18 cellular contexts compared by ENCODE assay signal in genomic region chr16:11565665-11566064, GRCh38. TPM values are rescaled to one million over a fixed set of nuclear protein-coding genes. Genes with fewer than 3 reads are reported as not detected.
DNase-seq lines count a peak whose midpoint lies in the region; ATAC-seq, FAIRE-seq and TF ChIP-seq lines count a peak whose summit lies in the region.
"Had no signal": no experiment of that assay in that cellular context is flagged by ENCODE, and none has a peak within 500 bp of the region (broad histone marks: within the 10 kb centered on the region; RNA-seq: fewer than 3 reads in every experiment).

No MANE protein-coding gene starts in this region.

- peak overlapping the region; percentile 15 for H3K27ac ChIP-seq in CD4-positive, CD25-positive, alpha-beta regulatory T cell (ENCODE audit: insufficient read depth, low read length, poor library complexity, severe bottlenecking)
- no peak overlapping the region for H3K27ac ChIP-seq in CD8-positive, alpha-beta memory T cell (ENCODE audit: low read depth, low read length)
- no peak overlapping the region for H3K27ac ChIP-seq in GM12878 (ENCODE audit: control insufficient read depth, insufficient read depth)
- H3K27ac ChIP-seq: gastroesophageal sphincter, KMS-11 had no signal

- H3K4me1 Mint-ChIP-seq in CD4-positive, CD25-positive, alpha-beta regulatory T cell: peaks cover 24 to 87% (median 58%) of the 10 kb centered on the region in 4 donors
- H3K4me1 Mint-ChIP-seq in CD8-positive, alpha-beta memory T cell: peaks cover 63 to 91% (median 83%) of the 10 kb centered on the region in 3 donors
- H3K4me1 Mint-ChIP-seq in natural killer cell treated with Interleukin-12 subunit alpha and Interleukin-12 subunit beta and Interleukin-15 and Interleukin-18, amount 100 ng/mL, for 72 hours (ENCODE audit: low read depth in 2 of 2): peaks cover 40 to 62% of the 10 kb centered on the region in 2 donors
- H3K4me1 Mint-ChIP-seq in activated CD4-positive, alpha-beta memory T cell treated with anti-CD3 and anti-CD28 coated beads, Interleukin-2, amount 10 ng/mL, durations not matched to agents 7 days and 5 days: peaks cover 55% of the 10 kb centered on the region

- peaks cover 19% of the 10 kb centered on the region for H3K36me3 ChIP-seq in CD4-positive, CD25-positive, alpha-beta regulatory T cell (ENCODE audit: control insufficient read depth, insufficient read depth, low read length)
- peaks cover 23% of the 10 kb centered on the region for H3K36me3 ChIP-seq in CD8-positive, alpha-beta memory T cell (ENCODE audit: insufficient read depth, low read length)
- H3K36me3 ChIP-seq in GM12878 (ENCODE audit: control insufficient read depth in 2 of 2, insufficient read depth in 2 of 2, low read length in 1 of 2): peaks cover 7 to 25% of the 10 kb centered on the region in 2 experiments
- H3K36me3 ChIP-seq: BE2C, gastroesophageal sphincter had no signal

- no peak for DNase-seq in CD4-positive, CD25-positive, alpha-beta regulatory T cell
- no peak for DNase-seq in CD8-positive, alpha-beta memory T cell
- DNase-seq in GM12878 (ENCODE audit: low read depth, low spot score) (no peak), putamen (ENCODE audit: low spot score) (no peak)
- DNase-seq in natural killer cell treated with Interleukin-12 subunit alpha and Interleukin-12 subunit beta and Interleukin-15 and Interleukin-18, amount 100 ng/mL, for 72 hours (ENCODE audit: low spot score): peak; percentile 31
- no peak for DNase-seq in activated CD4-positive, alpha-beta memory T cell treated with anti-CD3 and anti-CD28 coated beads, Interleukin-2, amount 10 ng/mL, durations not matched to agents 7 days and 5 days
- DNase-seq: activated B cell treated with CpG ODN at 0.5 μM for 24 hours; BE2C; DMS153; left cardiac atrium; NCI-H1048; NCI-H2081 treated with DMSO at 0.1 percent for 48 hours; NCI-H524 treated with DMSO at 0.1 percent for 48 hours; stimulated activated CD4-positive, alpha-beta T cell treated with anti-CD3 and anti-CD28 coated beads, Interleukin-2, amount 100 ng/mL, for 24 hours; SW 1271 had no signal

- SMC1A ChIA-PET in GM12878 (lab: Charles Lee; ENCODE audit: uncharacterized antibody, unreplicated experiment): interaction anchor here (2.1 kb wide), 1 partner anchor 16 kb away, joined by 7 read pairs; no protein-coding TSS in a partner anchor

- BruUV-seq in GM12878 (replicated peaks; lab: Mats Ljungman, UMichigan): no TSS peak

- TF ChIP-seq POLR2A in GM12878 (IDR thresholded peaks at IDR 0.05; ENCODE audit: low read depth, low read length): 0 out of 2 replicates have a peak, but pooled peaks have one; percentile 26

- H3K36me3 Mint-ChIP-seq in CD4-positive, CD25-positive, alpha-beta regulatory T cell: peaks cover 33% of the 10 kb centered on the region
- H3K36me3 Mint-ChIP-seq in CD8-positive, alpha-beta memory T cell: peaks cover 9 to 60% (median 16%) of the 10 kb centered on the region in 3 donors
- H3K36me3 Mint-ChIP-seq in natural killer cell treated with Interleukin-12 subunit alpha and Interleukin-12 subunit beta and Interleukin-15 and Interleukin-18, amount 100 ng/mL, for 72 hours: no peaks in the 10 kb centered on the region
- peaks cover 45% of the 10 kb centered on the region for H3K36me3 Mint-ChIP-seq in activated CD4-positive, alpha-beta memory T cell treated with anti-CD3 and anti-CD28 coated beads, Interleukin-2, amount 10 ng/mL, durations not matched to agents 7 days and 5 days (ENCODE audit: low read depth)

- no peak for FAIRE-seq in GM12878 (lab: Jason Lieb, UNC)

- no peak for TF ChIP-seq RAD21 in GM12878 (IDR thresholded peaks at IDR 0.05; ENCODE audit: insufficient read depth, low read depth, low read length)

- no peak for TF ChIP-seq EP300 in GM12878 (IDR thresholded peaks at IDR 0.05; ENCODE audit: borderline replicate concordance in 1 of 2, control insufficient read depth in 1 of 2, low read depth in 2 of 2, low read length in 2 of 2)

- CTCF ChIA-PET in CD8-positive, alpha-beta memory T cell (lab: Charles Lee): no interaction called here
- CTCF ChIA-PET in GM12878 (lab: Yijun Ruan, JAX): no interaction called here
- CTCF ChIA-PET in activated CD4-positive, alpha-beta memory T cell treated with anti-CD3 and anti-CD28 coated beads, Interleukin-2, amount 10 ng/mL, durations not matched to agents 7 days and 5 days (lab: Charles Lee): no interaction called here

- no peak overlapping the region for H3K4me2 ChIP-seq in GM12878 (ENCODE audit: control insufficient read depth, insufficient read depth)
- H3K4me2 ChIP-seq: KMS-11 had no signal

- peaks cover 43% of the 10 kb centered on the region for H3K4me1 ChIP-seq in CD4-positive, CD25-positive, alpha-beta regulatory T cell (ENCODE audit: control insufficient read depth, insufficient read depth, low read length, poor library complexity, severe bottlenecking)
- peaks cover 66% of the 10 kb centered on the region for H3K4me1 ChIP-seq in CD8-positive, alpha-beta memory T cell (ENCODE audit: insufficient read depth, low read length)
- H3K4me1 ChIP-seq in GM12878 (ENCODE audit: control insufficient read depth, insufficient read depth, low read length): no peaks in the 10 kb centered on the region
- H3K4me1 ChIP-seq: BE2C had no signal

- POLR2A ChIA-PET in CD8-positive, alpha-beta memory T cell (lab: Charles Lee): no interaction called here
- POLR2A ChIA-PET in GM12878 (lab: Charles Lee): no interaction called here
- POLR2A ChIA-PET in activated CD4-positive, alpha-beta memory T cell treated with anti-CD3 and anti-CD28 coated beads, Interleukin-2, amount 10 ng/mL, durations not matched to agents 7 days and 5 days (lab: Charles Lee): interaction anchor here (1.0 kb wide), 1 partner anchor 13 kb away, joined by 3 read pairs; no protein-coding TSS in a partner anchor

- H3K27me3 ChIP-seq in CD4-positive, CD25-positive, alpha-beta regulatory T cell (ENCODE audit: control insufficient read depth, insufficient read depth, low read length): no peaks in the 10 kb centered on the region
- H3K27me3 ChIP-seq in CD8-positive, alpha-beta memory T cell (ENCODE audit: insufficient read depth, low read length, poor library complexity, severe bottlenecking): no peaks in the 10 kb centered on the region
- no peaks in the 10 kb centered on the region for H3K27me3 ChIP-seq in GM12878 (replicated peaks in 1 of 2; ENCODE audit: control insufficient read depth in 2 of 2, insufficient read depth in 2 of 2, low read length in 1 of 2)
- H3K27me3 ChIP-seq: BE2C, gastroesophageal sphincter had no signal

- no peak for TF ChIP-seq CTCF in GM12878 (IDR thresholded peaks at IDR 0.05 in 2 of 3, conservative IDR thresholded peaks at IDR 0.05 in 1 of 3; ENCODE audit: control insufficient read depth in 2 of 3, extremely low read depth in 1 of 3, insufficient read depth in 1 of 3, low read depth in 3 of 3, low read length in 3 of 3)

- H3K27me3 Mint-ChIP-seq in CD4-positive, CD25-positive, alpha-beta regulatory T cell: no peaks in the 10 kb centered on the region
- H3K27me3 Mint-ChIP-seq in CD8-positive, alpha-beta memory T cell: peaks cover 0 to 6% of the 10 kb centered on the region in 2 donors
- no peaks in the 10 kb centered on the region for H3K27me3 Mint-ChIP-seq in natural killer cell treated with Interleukin-12 subunit alpha and Interleukin-12 subunit beta and Interleukin-15 and Interleukin-18, amount 100 ng/mL, for 72 hours
- no peaks in the 10 kb centered on the region for H3K27me3 Mint-ChIP-seq in activated CD4-positive, alpha-beta memory T cell treated with anti-CD3 and anti-CD28 coated beads, Interleukin-2, amount 10 ng/mL, durations not matched to agents 7 days and 5 days
- H3K27me3 Mint-ChIP-seq: activated B cell treated with CpG ODN at 0.5 μM for 24 hours had no signal

- no peak overlapping the region for H2AFZ ChIP-seq in GM12878 (ENCODE audit: control insufficient read depth, low read depth, low read length)

- WGBS in GM12878 (ENCODE audit: insufficient coverage, insufficient replicate concordance, low lambda C conversion rate, missing lambda C conversion rate): 99% methylated on average over 11 of the region's 11 CpGs

- H3K27ac Mint-ChIP-seq in CD4-positive, CD25-positive, alpha-beta regulatory T cell: peak overlapping the region; percentile 86 to 91 (median 91)
- peak overlapping the region in 7 of 8 donors; percentile 31 to 89 (median 85) for H3K27ac Mint-ChIP-seq in CD8-positive, alpha-beta memory T cell
- peak overlapping the region; percentile 54 to 90 for H3K27ac Mint-ChIP-seq in natural killer cell treated with Interleukin-12 subunit alpha and Interleukin-12 subunit beta and Interleukin-15 and Interleukin-18, amount 100 ng/mL, for 72 hours
- H3K27ac Mint-ChIP-seq in activated CD4-positive, alpha-beta memory T cell treated with anti-CD3 and anti-CD28 coated beads, Interleukin-2, amount 10 ng/mL, durations not matched to agents 7 days and 5 days: no peak overlapping the region
- H3K27ac Mint-ChIP-seq: activated B cell treated with CpG ODN at 0.5 μM for 24 hours had no signal

- peaks cover 5% of the 10 kb centered on the region; the same call in 1 of the 2 replicates for H4K20me1 ChIP-seq in GM12878 (ENCODE audit: control insufficient read depth, insufficient read depth)

- no peak overlapping the region for H3K9ac ChIP-seq in GM12878 (ENCODE audit: control insufficient read depth, insufficient read depth, low read length)
- H3K9ac ChIP-seq: KMS-11 had no signal

- H3K4me3 ChIP-seq in CD4-positive, CD25-positive, alpha-beta regulatory T cell (ENCODE audit: low read depth, low read length): no peak overlapping the region
- H3K4me3 ChIP-seq in CD8-positive, alpha-beta memory T cell (ENCODE audit: low read length): no peak overlapping the region
- no peak overlapping the region for H3K4me3 ChIP-seq in GM12878
- H3K4me3 ChIP-seq: gastroesophageal sphincter had no signal

- in situ Hi-C loops in GM12878 (cut with MboI): no loop called here

- RAD21 ChIA-PET in GM12878 (lab: Charles Lee; ENCODE audit: unreplicated experiment): no interaction called here

- ATAC-seq in CD4-positive, CD25-positive, alpha-beta regulatory T cell (ENCODE audit: low read depth in 2 of 2): no peak
- ATAC-seq in GM12878 (no peak), HG03135 (IDR thresholded peaks at IDR 0.05; ENCODE audit: unreplicated experiment) (no peak)
- ATAC-seq in natural killer cell treated with Interleukin-12 subunit alpha and Interleukin-12 subunit beta and Interleukin-15 and Interleukin-18, amount 100 ng/mL, for 72 hours: no peak
- ATAC-seq: gastroesophageal sphincter, left cardiac atrium had no signal

- intact Hi-C loops in GM12878 (cut with micrococcal nuclease; ENCODE audit: unreplicated experiment): no loop called here

- no peaks in the 10 kb centered on the region for H3K9me3 Mint-ChIP-seq in CD4-positive, CD25-positive, alpha-beta regulatory T cell
- no peaks in the 10 kb centered on the region for H3K9me3 Mint-ChIP-seq in CD8-positive, alpha-beta memory T cell
- H3K9me3 Mint-ChIP-seq in natural killer cell treated with Interleukin-12 subunit alpha and Interleukin-12 subunit beta and Interleukin-15 and Interleukin-18, amount 100 ng/mL, for 72 hours: no peaks in the 10 kb centered on the region
- no peaks in the 10 kb centered on the region for H3K9me3 Mint-ChIP-seq in activated CD4-positive, alpha-beta memory T cell treated with anti-CD3 and anti-CD28 coated beads, Interleukin-2, amount 10 ng/mL, durations not matched to agents 7 days and 5 days
- H3K9me3 Mint-ChIP-seq: activated B cell treated with CpG ODN at 0.5 μM for 24 hours had no signal

- peak overlapping the region in 2 of 4 donors; percentile 26 to 27 for H3K4me3 Mint-ChIP-seq in CD4-positive, CD25-positive, alpha-beta regulatory T cell
- peak overlapping the region in 4 of 7 donors; percentile 26 to 75 (median 56) for H3K4me3 Mint-ChIP-seq in CD8-positive, alpha-beta memory T cell
- peak overlapping the region; percentile 26 for H3K4me3 Mint-ChIP-seq in natural killer cell treated with Interleukin-12 subunit alpha and Interleukin-12 subunit beta and Interleukin-15 and Interleukin-18, amount 100 ng/mL, for 72 hours
- no peak overlapping the region for H3K4me3 Mint-ChIP-seq in activated CD4-positive, alpha-beta memory T cell treated with anti-CD3 and anti-CD28 coated beads, Interleukin-2, amount 10 ng/mL, durations not matched to agents 7 days and 5 days
- H3K4me3 Mint-ChIP-seq: activated B cell treated with CpG ODN at 0.5 μM for 24 hours had no signal

- H3K9me3 ChIP-seq in CD4-positive, CD25-positive, alpha-beta regulatory T cell (ENCODE audit: control insufficient read depth in 2 of 2, low read length in 2 of 2): no peaks in the 10 kb centered on the region
- no peaks in the 10 kb centered on the region for H3K9me3 ChIP-seq in CD8-positive, alpha-beta memory T cell (ENCODE audit: low read length)
- no peaks in the 10 kb centered on the region; the same call in 2 of the 3 replicates for H3K9me3 ChIP-seq in GM12878 (replicated peaks; ENCODE audit: control insufficient read depth, insufficient read depth, low read length)
- H3K9me3 ChIP-seq: BE2C, gastroesophageal sphincter had no signal

- peaks cover 70% of the 10 kb centered on the region for H3K79me2 ChIP-seq in GM12878 (ENCODE audit: control insufficient read depth, insufficient read depth, low read length)

RNA-seq across cellular contexts. Expression of gene LITAF, which starts 21.1 kb away (rescaled TPM):
- 281 TPM for total RNA-seq in CD4-positive, CD25-positive, alpha-beta regulatory T cell
- 100 to 1,000 TPM; 628 to 696 (median 645) TPM for polyA plus RNA-seq in CD4-positive, CD25-positive, alpha-beta regulatory T cell
- total RNA-seq in CD8-positive, alpha-beta memory T cell: 100 to 1,000 TPM; 199 to 201 TPM
- polyA plus RNA-seq in CD8-positive, alpha-beta memory T cell: 629 TPM
- 62.4 and 64.8 TPM in 2 replicates for total RNA-seq in GM12878 (2013; cell fraction: nucleolus; rRNA removed)
- total RNA-seq in GM12878 (2014; rRNA removed) (111 and 121 TPM in 2 replicates), GM12878 (2014; rRNA removed; fragmentation: Illumina TruSeq; extraction: Trizol) (124 and 125 TPM in 2 replicates), GM12878 (2021) (168 and 173 TPM in 2 replicates)
- polyA plus RNA-seq in GM12878 (2011; ENCODE audit: low read depth): 90.1 TPM
- polyA plus RNA-seq in GM12878 (2011; rRNA removed) (99.2 and 112 TPM in 2 replicates), GM12878 (2014; fragmentation: Illumina TruSeq; extraction: Trizol) (196 and 211 TPM in 2 replicates), GM12878 (2014; fragmentation: Nextera tagmentation; extraction: Ambion mirVana) (100 to 1,000 TPM; 144 to 195 TPM), GM12878 (2014; rRNA removed) (103 and 115 TPM in 2 replicates), GM12878 (2016; fragmentation: Nextera tagmentation; extraction: Ambion mirVana) (100 to 1,000 TPM; 150 to 154 TPM)
- 193 and 266 TPM in 2 replicates for polyA plus RNA-seq in GM12878 (2011; cell fraction: cytosol; rRNA removed)
- 74.4 and 94.9 TPM in 2 replicates for polyA plus RNA-seq in GM12878 (2011; cell fraction: nucleus; rRNA removed)
- 120 and 148 TPM in 2 replicates for polyA plus RNA-seq in GM12878 (2012)
- polyA minus RNA-seq in GM12878 (2011; rRNA and poly(A)+ RNA removed): 92.1 and 148 TPM in 2 replicates
- 52.1 and 57.0 TPM in 2 replicates for polyA minus RNA-seq in GM12878 (2011; cell fraction: cytosol; rRNA and poly(A)+ RNA removed)
- 28.7 and 56.3 TPM in 2 replicates for polyA minus RNA-seq in GM12878 (2011; cell fraction: nucleus; rRNA and poly(A)+ RNA removed)
- total RNA-seq in natural killer cell treated with Interleukin-12 subunit alpha and Interleukin-12 subunit beta and Interleukin-15 and Interleukin-18, amount 100 ng/mL, for 72 hours: 100 to 1,000 TPM; 112 to 191 TPM
- 100 to 1,000 TPM; 149 to 157 TPM for total RNA-seq in activated CD4-positive, alpha-beta memory T cell treated with anti-CD3 and anti-CD28 coated beads, Interleukin-2, amount 10 ng/mL, durations not matched to agents 7 days and 5 days
